ENCODE assay signal across 12 cellular contexts in the genomic region with DNA sequence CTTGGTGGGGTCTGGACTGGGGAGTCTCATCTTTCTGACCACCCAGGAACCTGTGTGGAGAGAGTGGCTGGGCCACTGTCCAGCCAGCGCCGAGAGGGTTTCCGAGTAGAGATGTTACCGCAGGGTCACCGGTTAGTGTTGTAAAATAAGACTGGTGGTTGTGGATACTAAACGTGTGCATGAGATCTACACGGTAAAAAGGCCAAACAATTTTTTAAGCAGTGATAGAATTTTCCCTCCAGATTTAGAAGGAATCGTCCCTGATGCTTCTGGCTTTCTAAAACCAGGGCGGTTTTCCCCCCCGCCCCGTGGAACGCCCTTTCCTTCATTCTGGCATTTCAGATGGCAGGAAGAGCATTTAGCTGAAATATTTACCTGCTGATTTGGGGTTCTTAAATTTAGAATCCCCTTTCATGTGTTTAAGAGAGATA.
DNase-seq lines count a peak whose midpoint lies in the region; ATAC-seq and TF ChIP-seq lines count a peak whose summit lies in the region.
"Had no signal": no experiment of that assay in that cellular context is flagged by ENCODE, and none has a peak within 500 bp of the region (broad histone marks: within the 10 kb centered on the region; RNA-seq: fewer than 3 reads in every experiment).

No MANE protein-coding gene starts in this region.

- H4K20me1 ChIP-seq in GM23338 (replicated peaks; ENCODE audit: insufficient read depth) = no peaks in the 10 kb centered on the region

- H3K4me3 ChIP-seq in GM23338 = 0 out of 2 replicates have a peak overlapping the region, but pooled peaks have one; percentile 26
- peak overlapping the region; percentile 8 to 98 (median 83) for H3K4me3 ChIP-seq in heart right ventricle
- peak overlapping the region; percentile 57 to 94 (median 70) for H3K4me3 ChIP-seq in skin epidermis

- H3K27me3 Mint-ChIP-seq in GM23338 (ENCODE audit: insufficient read depth, low read depth, poor library complexity) = peaks cover 38% of the 10 kb centered on the region
- H3K27me3 Mint-ChIP-seq: dendritic cell treated with granulocyte-macrophage colony-stimulating factor and Interleukin-4, amounts not matched to agents 40 ng/mL and 50 ng/mL, for 4 days; naive B cell had no signal

- H3K36me3 ChIP-seq in GM23338 (ENCODE audit: insufficient read depth) = no peaks in the 10 kb centered on the region; the same call in 1 of the 2 replicates
- peaks cover 0 to 33% (median 0%) of the 10 kb centered on the region in 9 donors for H3K36me3 ChIP-seq in heart right ventricle

- intact Hi-C loops in heart right ventricle (cut with DNase I) = loop anchor here in 6 of 10 donors (2.0 to 10.0 kb wide), 4 partner anchors 35 to 70 kb away; no protein-coding TSS in a partner anchor

- no peaks in the 10 kb centered on the region for H3K9me3 Mint-ChIP-seq in GM23338
- H3K9me3 Mint-ChIP-seq: dendritic cell treated with granulocyte-macrophage colony-stimulating factor and Interleukin-4, amounts not matched to agents 40 ng/mL and 50 ng/mL, for 4 days; naive B cell had no signal

- WGBS in heart right ventricle, 2 donors = 16 to 22% methylated on average over 12 of the region's 12 CpGs

- H3K4me3 Mint-ChIP-seq in GM23338 = peak overlapping the region; percentile 7; the same call in 1 of the 3 replicates
- H3K4me3 Mint-ChIP-seq: dendritic cell treated with granulocyte-macrophage colony-stimulating factor and Interleukin-4, amounts not matched to agents 40 ng/mL and 50 ng/mL, for 4 days had no signal

- TF ChIP-seq CTCF in GM23338 (conservative IDR thresholded peaks at IDR 0.05; ENCODE audit: low read depth in 2 of 2) (no peak), heart right ventricle (IDR thresholded peaks at IDR 0.05) (no peak)

- peak overlapping the region; percentile 44; the same call in 1 of the 2 replicates for H3K27ac Mint-ChIP-seq in GM23338

- H3K4me1 Mint-ChIP-seq in GM23338 = peaks cover 52% of the 10 kb centered on the region

- H3K4me2 ChIP-seq in GM23338 = peak overlapping the region; percentile 73

- no peak overlapping the region; the same call in 1 of the 2 replicates for H2AFZ ChIP-seq in GM23338

- H3K27me3 ChIP-seq in GM23338 (ENCODE audit: insufficient read depth) (peaks cover 14% of the 10 kb centered on the region), heart right ventricle (no peaks in the 10 kb centered on the region)

- no peaks in the 10 kb centered on the region for H3K9me3 ChIP-seq in heart right ventricle

- H3K9me2 ChIP-seq in GM23338 (ENCODE audit: insufficient read depth) = no peaks in the 10 kb centered on the region

- H3K4me1 ChIP-seq in GM23338 (ENCODE audit: insufficient read depth) = peaks cover 56% of the 10 kb centered on the region
- H3K4me1 ChIP-seq in heart right ventricle = peaks cover 33 to 93% (median 87%) of the 10 kb centered on the region in 9 donors

- ATAC-seq in GM23338 (no peak), heart right ventricle (no peak), GM21723 (IDR thresholded peaks at IDR 0.05; ENCODE audit: unreplicated experiment) (no peak), GM21381 (IDR thresholded peaks at IDR 0.05; ENCODE audit: unreplicated experiment) (no peak)

- H3K27ac ChIP-seq in GM23338 (ENCODE audit: low read depth) (peak overlapping the region; percentile 73; the same call in 1 of the 2 replicates), angular gyrus (ENCODE audit: low read depth, low read length) (peak overlapping the region; percentile 95), heart right ventricle (peak overlapping the region; percentile 93 to 100 (median 98)), skin epidermis (peak overlapping the region; percentile 16 to 100 (median 98))
- H3K27ac ChIP-seq: HL-60 had no signal

- H3K36me3 Mint-ChIP-seq in GM23338 (ENCODE audit: low read depth) = peaks cover under 1% of the 10 kb centered on the region; the same call in 1 of the 3 replicates
- H3K36me3 Mint-ChIP-seq: naive B cell had no signal

- H3F3A ChIP-seq in GM23338 (replicated peaks; ENCODE audit: low read depth) = peaks cover 16% of the 10 kb centered on the region; the same call in 1 of the 2 replicates

- H3K79me2 ChIP-seq in GM23338 (replicated peaks; ENCODE audit: insufficient read depth) = peaks cover 77% of the 10 kb centered on the region

- DNase-seq in GM23338 (ENCODE audit: low spot score) (no peak), heart right ventricle (peak in 1 of 2 donors; percentile 12), DMS79 treated with DMSO at 0.1 percent for 48 hours (lab: John Stamatoyannopoulos, UW) (no peak), DMS153 (lab: John Stamatoyannopoulos, UW) (no peak)
- DNase-seq: activated CD4-positive, alpha-beta T cell treated with anti-CD3 and anti-CD28 coated beads, Interleukin-2, amount 50 U/mL, for 4 hours; naive B cell had no signal

TF ChIP-seq in GM23338, 12 proteins besides CTCF, POLR2A, EP300 and RAD21:
- peak; percentile 52; the same call in 1 of the 2 replicates for TF ChIP-seq NANOG (IDR thresholded peaks at IDR 0.05; ENCODE audit: borderline replicate concordance)
- no peak for TF ChIP-seq EZH2 (IDR thresholded peaks at IDR 0.05; ENCODE audit: low read depth, unreplicated experiment)
- no peak for TF ChIP-seq STAT1 (IDR thresholded peaks at IDR 0.05; ENCODE audit: unreplicated experiment)
- no peak for TF ChIP-seq CREB1 (CRISPR knock-in tag; IDR thresholded peaks at IDR 0.05; ENCODE audit: low read depth)
- no peak for TF ChIP-seq POLR2AphosphoS5 (IDR thresholded peaks at IDR 0.05; ENCODE audit: low read depth)
- TF ChIP-seq, protein P1, sequence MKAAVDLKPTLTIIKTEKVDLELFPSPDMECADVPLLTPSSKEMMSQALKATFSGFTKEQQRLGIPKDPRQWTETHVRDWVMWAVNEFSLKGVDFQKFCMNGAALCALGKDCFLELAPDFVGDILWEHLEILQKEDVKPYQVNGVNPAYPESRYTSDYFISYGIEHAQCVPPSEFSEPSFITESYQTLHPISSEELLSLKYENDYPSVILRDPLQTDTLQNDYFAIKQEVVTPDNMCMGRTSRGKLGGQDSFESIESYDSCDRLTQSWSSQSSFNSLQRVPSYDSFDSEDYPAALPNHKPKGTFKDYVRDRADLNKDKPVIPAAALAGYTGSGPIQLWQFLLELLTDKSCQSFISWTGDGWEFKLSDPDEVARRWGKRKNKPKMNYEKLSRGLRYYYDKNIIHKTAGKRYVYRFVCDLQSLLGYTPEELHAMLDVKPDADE (IDR thresholded peaks at IDR 0.05) = no peak
- TF ChIP-seq JUNB (IDR thresholded peaks at IDR 0.05; ENCODE audit: unreplicated experiment) = no peak
- TF ChIP-seq ZNF331 (CRISPR knock-in tag; IDR thresholded peaks at IDR 0.05; ENCODE audit: low read depth) = no peak

Comparison
In these comparisons a context has a peak if more than half of its experiments do, and no peak if none do; other contexts are left out.
1. H3K4me3 ChIP-seq: peak in every context shown above with its lines; median percentile 83 in heart right ventricle; 70 in skin epidermis; 26 in GM23338.